ENCODE assay signal across 9 cellular contexts in the genomic region with DNA sequence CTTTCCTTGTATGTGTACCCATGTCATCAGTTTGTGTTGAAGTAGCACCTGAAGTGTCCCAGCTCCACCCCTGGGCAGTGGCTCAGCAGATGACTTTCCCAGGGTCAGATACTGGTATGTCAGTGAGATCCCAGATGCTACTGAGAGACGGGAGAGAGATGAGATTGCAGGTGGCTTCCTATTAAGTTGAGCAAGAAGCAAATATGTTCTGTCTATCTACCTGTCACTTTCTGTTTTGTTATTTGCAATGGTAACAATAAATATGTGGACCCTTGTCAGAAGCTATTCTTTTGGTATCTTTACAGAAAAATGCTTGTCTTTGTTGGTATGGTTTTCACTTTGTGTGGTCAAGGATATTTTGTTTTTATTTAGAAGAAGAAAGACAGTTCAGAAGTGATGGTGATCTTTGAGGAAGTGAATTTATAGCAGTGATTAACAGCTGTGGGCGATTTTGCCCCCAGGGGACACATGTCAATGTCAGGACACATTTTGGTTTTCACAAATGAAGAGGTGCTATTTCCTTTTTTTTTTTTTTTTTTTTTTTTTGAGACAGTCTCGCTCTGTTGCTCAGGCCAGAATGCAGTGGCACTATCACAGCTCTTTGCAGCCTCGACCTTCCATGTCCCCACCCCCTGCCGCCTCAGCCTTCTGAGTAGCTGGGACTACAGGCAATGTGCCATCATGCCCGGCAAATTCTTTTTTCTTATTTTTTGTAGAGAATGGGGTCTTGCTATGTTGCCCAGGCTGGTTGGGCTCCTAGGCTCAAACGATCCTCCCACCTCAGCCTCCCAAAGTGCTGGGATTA. TPM values are rescaled to one million over a fixed set of nuclear protein-coding genes. Genes with fewer than 3 reads are reported as not detected.
DNase-seq lines count a peak whose midpoint lies in the region; ATAC-seq, FAIRE-seq and TF ChIP-seq lines count a peak whose summit lies in the region.
"Had no signal": no experiment of that assay in that cellular context is flagged by ENCODE, and none has a peak within 500 bp of the region (broad histone marks: within the 10 kb centered on the region; RNA-seq: fewer than 3 reads in every experiment).

No MANE protein-coding gene starts in this region.

- in situ Hi-C loops in HepG2 (cut with HindIII; ENCODE audit: extremely low pct_ligation_motif_present, low pct_unique_long_range_greater_than_20kb) = no loop called here

- 92% methylated on average over 7 of the region's 7 CpGs for WGBS in HepG2 (ENCODE audit: low lambda C conversion rate)

- H2AFZ ChIP-seq in HepG2 (ENCODE audit: low read length) = no peak overlapping the region

- POLR2A ChIA-PET in HepG2 (lab: Yijun Ruan, JAX) = no interaction called here

- no TSS peak for BruUV-seq in HepG2 (replicated peaks; lab: Mats Ljungman, UMichigan)

- intact Hi-C loops in HepG2 (cut with micrococcal nuclease; ENCODE audit: unreplicated experiment) = no loop called here

- H3K4me1 ChIP-seq in HepG2 (ENCODE audit: insufficient read depth, low read length) = no peaks in the 10 kb centered on the region

- no peaks in the 10 kb centered on the region for H3K27me3 ChIP-seq in HepG2 (ENCODE audit: control insufficient read depth in 1 of 2, insufficient read depth in 2 of 2, low read length in 2 of 2)

- no peak for TF ChIP-seq RAD21 in HepG2 (CRISPR knock-in tag; IDR thresholded peaks at IDR 0.05)

- H4K20me1 ChIP-seq in HepG2 (ENCODE audit: insufficient read depth, low read length) = no peaks in the 10 kb centered on the region

- peaks cover 7 to 39% of the 10 kb centered on the region in 2 experiments for H3K36me3 ChIP-seq in HepG2 (replicated peaks in 1 of 2; ENCODE audit: control insufficient read depth in 1 of 2, insufficient read depth in 2 of 2, low read length in 2 of 2)

- H3K9ac ChIP-seq in HepG2 (ENCODE audit: insufficient read depth, low read depth, low read length) = no peak overlapping the region

- TF ChIP-seq POLR2A in HepG2 (IDR thresholded peaks at IDR 0.05; ENCODE audit: insufficient read depth in 1 of 2, low read depth in 2 of 2, low read length in 2 of 2) = no peak

- H3K9me3 ChIP-seq in HepG2 (ENCODE audit: low read length) = no peaks in the 10 kb centered on the region

- TF ChIP-seq CTCF in HepG2 (CRISPR knock-in tag; IDR thresholded peaks at IDR 0.05) = no peak

- no peak for DNase-seq in HepG2 (ENCODE audit: low spot score)
- DNase-seq in stimulated activated CD4-positive, alpha-beta T cell treated with anti-CD3 and anti-CD28 coated beads, Interleukin-4, amount 100 ng/mL, for 1 hour = no peak
- no peak for DNase-seq in SKM-1 treated with dmso at 0.1 percent for 144 hours (lab: John Stamatoyannopoulos, UW; ENCODE audit: unreplicated experiment)
- DNase-seq in amygdala (lab: John Stamatoyannopoulos, UW) = no peak
- no peak for DNase-seq in NCI-H146 (lab: John Stamatoyannopoulos, UW)

- H3K4me2 ChIP-seq in HepG2 (ENCODE audit: low read depth, low read length) = no peak overlapping the region

- TF ChIP-seq EP300 in HepG2 (IDR thresholded peaks at IDR 0.05; ENCODE audit: low read depth in 2 of 2, low read length in 2 of 2) (no peak), HepG2 (CRISPR knock-in tag; IDR thresholded peaks at IDR 0.05; ENCODE audit: borderline replicate concordance) (no peak)

- no peaks in the 10 kb centered on the region for H3K79me2 ChIP-seq in HepG2 (ENCODE audit: insufficient read depth, low read length)

- no peak overlapping the region for H3K27ac ChIP-seq in HepG2 (ENCODE audit: extremely low read length, insufficient read depth, low read length)

- peak; percentile 76 for ATAC-seq in GM18868 (IDR thresholded peaks at IDR 0.05; ENCODE audit: unreplicated experiment)
- peak; percentile 87 for ATAC-seq in GM21619 (IDR thresholded peaks at IDR 0.05; ENCODE audit: unreplicated experiment)
- ATAC-seq in HG03354 (IDR thresholded peaks at IDR 0.05; ENCODE audit: poor library complexity, severe bottlenecking, unreplicated experiment) = peak; percentile 87
- ATAC-seq in HepG2 = no peak
- ATAC-seq: Panc1 had no signal

- CTCF ChIA-PET in HepG2 (lab: Yijun Ruan, JAX; ENCODE audit: low intra/inter-chr PET ratio, low total read pairs) = no interaction called here

- no peak overlapping the region for H3K4me3 ChIP-seq in HepG2 (replicated peaks in 1 of 3; ENCODE audit: insufficient read depth in 1 of 3, low read depth in 2 of 3, low read length in 3 of 3)

- no peak for FAIRE-seq in HepG2 (lab: Jason Lieb, UNC)

TF ChIP-seq in HepG2, 621 proteins besides CTCF, POLR2A, EP300 and RAD21:
- TF ChIP-seq ZNF121 (CRISPR knock-in tag; IDR thresholded peaks at IDR 0.05) = peak; percentile 79; the same call in 1 of the 2 replicates
- no peak for TF ChIP-seq SPEN (CRISPR knock-in tag; IDR thresholded peaks at IDR 0.05; ENCODE audit: low read depth)

RNA-seq across cellular contexts. Expression of a gene that starts 21.4 kb away (rescaled TPM):
- total RNA-seq in HepG2 (2016; rRNA removed; fragmentation: Illumina TruSeq; extraction: Trizol) = 41.6 and 60.2 TPM in 2 replicates
- total RNA-seq in HepG2 (2016; cell fraction: cytosol; rRNA removed; fragmentation: Illumina TruSeq; extraction: Trizol; ENCODE audit: low read depth) = 135 and 162 TPM in 2 replicates
- total RNA-seq in HepG2 (2016; cell fraction: insoluble cytoplasmic fraction; rRNA removed; fragmentation: Illumina TruSeq; extraction: Trizol) = 38.9 and 57.0 TPM in 2 replicates
- 47.6 and 51.1 TPM in 2 replicates for total RNA-seq in HepG2 (2016; cell fraction: membrane; rRNA removed; fragmentation: Illumina TruSeq; extraction: Trizol)
- 89.0 and 90.8 TPM in 2 replicates for total RNA-seq in HepG2 (2016; cell fraction: nucleus; rRNA removed; fragmentation: Illumina TruSeq; extraction: Trizol)
- polyA plus RNA-seq in HepG2 (2011; rRNA removed) = 30.0 and 33.1 TPM in 2 replicates
- polyA plus RNA-seq in HepG2 (2011; cell fraction: cytosol; rRNA removed) = 25.6 and 26.2 TPM in 2 replicates
- 49.6 and 62.0 TPM in 2 replicates for polyA plus RNA-seq in HepG2 (2011; cell fraction: nucleus; rRNA removed)
- 27.4 and 34.9 TPM in 2 replicates for polyA plus RNA-seq in HepG2 (2012)
- 2.3 and 2.7 TPM in 2 replicates for polyA plus RNA-seq in HepG2 (2016; cell fraction: cytosol; fragmentation: Illumina TruSeq; extraction: Trizol; ENCODE audit: low read depth)
- 23.2 and 26.4 TPM in 2 replicates for polyA plus RNA-seq in HepG2 (2016; cell fraction: insoluble cytoplasmic fraction; fragmentation: Illumina TruSeq; extraction: Trizol; ENCODE audit: low read depth)
- polyA plus RNA-seq in HepG2 (2016; cell fraction: membrane; fragmentation: Illumina TruSeq; extraction: Trizol; ENCODE audit: low read depth) = 6.2 and 7.2 TPM in 2 replicates
- 54.2 and 59.9 TPM in 2 replicates for polyA plus RNA-seq in HepG2 (2016; cell fraction: nucleus; fragmentation: Illumina TruSeq; extraction: Trizol; ENCODE audit: insufficient read depth, low read depth)
- 26.7 and 71.2 TPM in 2 replicates for polyA minus RNA-seq in HepG2 (2011; rRNA and poly(A)+ RNA removed; ENCODE audit: low replicate concordance)
- 46.1 and 49.4 TPM in 2 replicates for polyA minus RNA-seq in HepG2 (2011; cell fraction: cytosol; rRNA and poly(A)+ RNA removed)
- 105 and 114 TPM in 2 replicates for polyA minus RNA-seq in HepG2 (2011; cell fraction: nucleus; rRNA and poly(A)+ RNA removed)
